In the genomic region with DNA sequence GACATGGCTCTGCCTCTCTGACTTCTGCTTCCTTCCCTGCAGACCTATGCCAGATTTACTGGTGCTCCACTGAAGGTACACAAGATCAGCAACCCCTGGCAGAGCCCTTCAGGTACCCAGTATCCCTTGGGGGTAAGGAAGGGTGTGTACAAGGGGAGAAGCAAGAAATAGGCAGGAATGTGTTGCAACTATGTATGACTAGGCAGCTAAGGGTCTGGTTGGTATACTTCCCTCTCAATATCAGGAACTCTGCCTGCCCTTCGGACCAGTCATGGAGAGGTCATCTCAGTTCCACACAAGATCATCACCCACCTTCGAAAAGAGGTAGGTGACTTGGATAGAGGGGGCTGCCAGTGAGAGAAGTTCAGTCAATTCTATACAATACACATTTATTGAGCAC, we compare ENCODE assay signal across 1 cellular context.
TF ChIP-seq lines count a peak whose summit lies in the region.

No MANE protein-coding gene starts in this region.

TF ChIP-seq in WTC11, 78 proteins besides CTCF, POLR2A, EP300 and RAD21 (continued from another document):
- TF ChIP-seq NR3C1 (CRISPR knock-in tag; conservative IDR thresholded peaks at IDR 0.05; ENCODE audit: low read depth) (no peak), EMX1 (CRISPR knock-in tag; IDR thresholded peaks at IDR 0.05) (no peak), TCF7 (CRISPR knock-in tag; IDR thresholded peaks at IDR 0.05; ENCODE audit: low read depth) (no peak)
- TF ChIP-seq, protein P1, sequence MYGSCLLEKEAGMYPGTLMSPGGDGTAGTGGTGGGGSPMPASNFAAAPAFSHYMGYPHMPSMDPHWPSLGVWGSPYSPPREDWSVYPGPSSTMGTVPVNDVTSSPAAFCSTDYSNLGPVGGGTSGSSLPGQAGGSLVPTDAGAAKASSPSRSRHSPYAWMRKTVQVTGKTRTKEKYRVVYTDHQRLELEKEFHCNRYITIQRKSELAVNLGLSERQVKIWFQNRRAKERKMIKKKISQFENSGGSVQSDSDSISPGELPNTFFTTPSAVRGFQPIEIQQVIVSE (CRISPR knock-in tag; IDR thresholded peaks at IDR 0.05; ENCODE audit: borderline replicate concordance), result no peak
- TF ChIP-seq, protein P2, sequence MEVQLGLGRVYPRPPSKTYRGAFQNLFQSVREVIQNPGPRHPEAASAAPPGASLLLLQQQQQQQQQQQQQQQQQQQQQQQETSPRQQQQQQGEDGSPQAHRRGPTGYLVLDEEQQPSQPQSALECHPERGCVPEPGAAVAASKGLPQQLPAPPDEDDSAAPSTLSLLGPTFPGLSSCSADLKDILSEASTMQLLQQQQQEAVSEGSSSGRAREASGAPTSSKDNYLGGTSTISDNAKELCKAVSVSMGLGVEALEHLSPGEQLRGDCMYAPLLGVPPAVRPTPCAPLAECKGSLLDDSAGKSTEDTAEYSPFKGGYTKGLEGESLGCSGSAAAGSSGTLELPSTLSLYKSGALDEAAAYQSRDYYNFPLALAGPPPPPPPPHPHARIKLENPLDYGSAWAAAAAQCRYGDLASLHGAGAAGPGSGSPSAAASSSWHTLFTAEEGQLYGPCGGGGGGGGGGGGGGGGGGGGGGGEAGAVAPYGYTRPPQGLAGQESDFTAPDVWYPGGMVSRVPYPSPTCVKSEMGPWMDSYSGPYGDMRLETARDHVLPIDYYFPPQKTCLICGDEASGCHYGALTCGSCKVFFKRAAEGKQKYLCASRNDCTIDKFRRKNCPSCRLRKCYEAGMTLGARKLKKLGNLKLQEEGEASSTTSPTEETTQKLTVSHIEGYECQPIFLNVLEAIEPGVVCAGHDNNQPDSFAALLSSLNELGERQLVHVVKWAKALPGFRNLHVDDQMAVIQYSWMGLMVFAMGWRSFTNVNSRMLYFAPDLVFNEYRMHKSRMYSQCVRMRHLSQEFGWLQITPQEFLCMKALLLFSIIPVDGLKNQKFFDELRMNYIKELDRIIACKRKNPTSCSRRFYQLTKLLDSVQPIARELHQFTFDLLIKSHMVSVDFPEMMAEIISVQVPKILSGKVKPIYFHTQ (CRISPR knock-in tag; IDR thresholded peaks at IDR 0.05), result no peak
